In the genomic region with DNA sequence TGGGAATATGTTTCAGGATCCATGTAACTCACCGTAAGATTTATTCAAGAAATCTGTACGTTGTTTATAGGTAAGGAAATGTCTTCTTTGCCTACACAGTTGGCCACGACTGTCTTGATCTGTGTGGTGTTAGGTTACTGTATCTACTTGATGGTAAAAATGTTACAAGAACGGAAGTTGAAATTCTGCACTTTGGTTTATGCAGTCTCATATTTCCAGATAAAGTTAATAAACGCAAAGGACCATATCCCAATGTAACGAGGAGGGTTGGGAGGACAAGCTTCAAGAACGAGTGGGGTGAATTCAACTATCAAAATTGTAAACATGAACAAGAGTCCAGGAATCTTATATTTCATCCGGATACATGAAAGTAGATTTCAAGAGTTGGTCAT, we compare ENCODE assay signal across 1 cellular context.
TF ChIP-seq lines count a peak whose summit lies in the region.

No MANE protein-coding gene starts in this region.

TF ChIP-seq in HepG2, 621 proteins besides CTCF, POLR2A, EP300 and RAD21 (continued from another document):
- TF ChIP-seq, protein P1, sequence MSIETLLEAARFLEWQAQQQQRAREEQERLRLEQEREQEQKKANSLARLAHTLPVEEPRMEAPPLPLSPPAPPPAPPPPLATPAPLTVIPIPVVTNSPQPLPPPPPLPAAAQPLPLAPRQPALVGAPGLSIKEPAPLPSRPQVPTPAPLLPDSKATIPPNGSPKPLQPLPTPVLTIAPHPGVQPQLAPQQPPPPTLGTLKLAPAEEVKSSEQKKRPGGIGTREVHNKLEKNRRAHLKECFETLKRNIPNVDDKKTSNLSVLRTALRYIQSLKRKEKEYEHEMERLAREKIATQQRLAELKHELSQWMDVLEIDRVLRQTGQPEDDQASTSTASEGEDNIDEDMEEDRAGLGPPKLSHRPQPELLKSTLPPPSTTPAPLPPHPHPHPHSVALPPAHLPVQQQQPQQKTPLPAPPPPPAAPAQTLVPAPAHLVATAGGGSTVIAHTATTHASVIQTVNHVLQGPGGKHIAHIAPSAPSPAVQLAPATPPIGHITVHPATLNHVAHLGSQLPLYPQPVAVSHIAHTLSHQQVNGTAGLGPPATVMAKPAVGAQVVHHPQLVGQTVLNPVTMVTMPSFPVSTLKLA (IDR thresholded peaks at IDR 0.05), result no peak
- no peak for TF ChIP-seq KMT2A (CRISPR knock-in tag; IDR thresholded peaks at IDR 0.05)
- no peak for TF ChIP-seq NFRKB (IDR thresholded peaks at IDR 0.05)
- no peak for TF ChIP-seq SNAPC2 (CRISPR knock-in tag; IDR thresholded peaks at IDR 0.05)
- TF ChIP-seq ATM (IDR thresholded peaks at IDR 0.05; ENCODE audit: borderline replicate concordance), result no peak
- no peak for TF ChIP-seq RBM22 (optimal IDR thresholded peaks at IDR 0.05; ENCODE audit: low read length)
- TF ChIP-seq ETV5 (CRISPR knock-in tag; IDR thresholded peaks at IDR 0.05; ENCODE audit: borderline replicate concordance), result peak; percentile 37; the same call in 1 of the 2 replicates
- TF ChIP-seq SIN3A (IDR thresholded peaks at IDR 0.05; ENCODE audit: borderline replicate concordance, low read depth, low read length), result no peak
- TF ChIP-seq, protein P2, sequence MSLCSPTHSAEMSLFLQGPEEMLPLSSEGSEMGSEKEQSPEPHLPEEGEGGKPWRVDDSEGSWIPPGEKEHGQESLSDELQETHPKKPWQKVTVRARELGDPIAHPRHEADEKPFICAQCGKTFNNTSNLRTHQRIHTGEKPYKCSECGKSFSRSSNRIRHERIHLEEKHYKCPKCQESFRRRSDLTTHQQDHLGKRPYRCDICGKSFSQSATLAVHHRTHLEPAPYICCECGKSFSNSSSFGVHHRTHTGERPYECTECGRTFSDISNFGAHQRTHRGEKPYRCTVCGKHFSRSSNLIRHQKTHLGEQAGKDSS (CRISPR knock-in tag; IDR thresholded peaks at IDR 0.05; ENCODE audit: borderline replicate concordance, low read depth), result no peak
- no peak for TF ChIP-seq HDAC1 (CRISPR knock-in tag; IDR thresholded peaks at IDR 0.05)
- TF ChIP-seq, protein P3, sequence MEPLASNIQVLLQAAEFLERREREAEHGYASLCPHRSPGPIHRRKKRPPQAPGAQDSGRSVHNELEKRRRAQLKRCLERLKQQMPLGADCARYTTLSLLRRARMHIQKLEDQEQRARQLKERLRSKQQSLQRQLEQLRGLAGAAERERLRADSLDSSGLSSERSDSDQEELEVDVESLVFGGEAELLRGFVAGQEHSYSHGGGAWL (CRISPR knock-in tag; IDR thresholded peaks at IDR 0.05), result 0 out of 2 replicates have a peak, but pooled peaks have one; percentile 10
- no peak for TF ChIP-seq ZNF773 (CRISPR knock-in tag; IDR thresholded peaks at IDR 0.05; ENCODE audit: borderline replicate concordance)
- TF ChIP-seq BRD4 (CRISPR knock-in tag; IDR thresholded peaks at IDR 0.05), result no peak
